1 cellular context compared by ENCODE assay signal in genomic region chr10:77710759-77711682, GRCh38.
TF ChIP-seq lines count a peak whose summit lies in the region.

No MANE protein-coding gene starts in this region.

TF ChIP-seq in WTC11, 78 proteins besides CTCF, POLR2A, EP300 and RAD21 (continued from another document and continues in another):
- no peak for TF ChIP-seq ZNF532 (CRISPR knock-in tag; IDR thresholded peaks at IDR 0.05; ENCODE audit: borderline replicate concordance)
- no peak for TF ChIP-seq HMGA2 (CRISPR knock-in tag; IDR thresholded peaks at IDR 0.05)
- TF ChIP-seq SMAD4 (CRISPR knock-in tag; IDR thresholded peaks at IDR 0.05): no peak
- TF ChIP-seq GABPB1 (CRISPR knock-in tag; IDR thresholded peaks at IDR 0.05): no peak
- no peak for TF ChIP-seq MYBL2 (CRISPR knock-in tag; IDR thresholded peaks at IDR 0.05)
- TF ChIP-seq PRDM15 (CRISPR knock-in tag; IDR thresholded peaks at IDR 0.05): peak; percentile 92
- TF ChIP-seq FOXK1 (CRISPR knock-in tag; IDR thresholded peaks at IDR 0.05): peak; percentile 72; the same call in 1 of the 2 replicates
- TF ChIP-seq NFATC4 (CRISPR knock-in tag; IDR thresholded peaks at IDR 0.05): no peak
- TF ChIP-seq IRF1 (CRISPR knock-in tag; IDR thresholded peaks at IDR 0.05): no peak
- TF ChIP-seq ESRRA (CRISPR knock-in tag; IDR thresholded peaks at IDR 0.05; ENCODE audit: borderline replicate concordance): no peak
- TF ChIP-seq USF2 (CRISPR knock-in tag; IDR thresholded peaks at IDR 0.05): no peak
- no peak for TF ChIP-seq NR1H2 (CRISPR knock-in tag; IDR thresholded peaks at IDR 0.05)
- no peak for TF ChIP-seq NR2C2 (CRISPR knock-in tag; IDR thresholded peaks at IDR 0.05)
- TF ChIP-seq IRF2 (CRISPR knock-in tag; IDR thresholded peaks at IDR 0.05; ENCODE audit: borderline replicate concordance, low read depth): no peak
- no peak for TF ChIP-seq CREB1 (CRISPR knock-in tag; IDR thresholded peaks at IDR 0.05)
- TF ChIP-seq ATF2 (CRISPR knock-in tag; IDR thresholded peaks at IDR 0.05; ENCODE audit: borderline replicate concordance, low read depth): no peak
- TF ChIP-seq NR3C1 (CRISPR knock-in tag; conservative IDR thresholded peaks at IDR 0.05; ENCODE audit: low read depth): no peak
- peak; percentile 84 for TF ChIP-seq ZNF416 (CRISPR knock-in tag; IDR thresholded peaks at IDR 0.05)
- no peak for TF ChIP-seq GRHL2 (CRISPR knock-in tag; IDR thresholded peaks at IDR 0.05; ENCODE audit: insufficient replicate concordance, severe bottlenecking)
- no peak for TF ChIP-seq GTF2I (CRISPR knock-in tag; conservative IDR thresholded peaks at IDR 0.05)
- TF ChIP-seq FOXP1 (CRISPR knock-in tag; IDR thresholded peaks at IDR 0.05; ENCODE audit: borderline replicate concordance): peak; percentile 67; the same call in 1 of the 2 replicates
- peak; percentile 67 for TF ChIP-seq MAX (CRISPR knock-in tag; IDR thresholded peaks at IDR 0.05)
- TF ChIP-seq ZNF317 (CRISPR knock-in tag; IDR thresholded peaks at IDR 0.05; ENCODE audit: borderline replicate concordance, low read depth): no peak
- TF ChIP-seq AFF4 (CRISPR knock-in tag; IDR thresholded peaks at IDR 0.05; ENCODE audit: borderline replicate concordance): no peak
- no peak for TF ChIP-seq ZNF425 (CRISPR knock-in tag; conservative IDR thresholded peaks at IDR 0.05)
- TF ChIP-seq NFE2L1 (CRISPR knock-in tag; IDR thresholded peaks at IDR 0.05): no peak
- TF ChIP-seq ARID4B (CRISPR knock-in tag; IDR thresholded peaks at IDR 0.05; ENCODE audit: borderline replicate concordance): 0 out of 2 replicates have a peak, but pooled peaks have one; percentile 62
- no peak for TF ChIP-seq E2F5 (CRISPR knock-in tag; IDR thresholded peaks at IDR 0.05)
